ENCODE assay signal across 12 cellular contexts in the genomic region with DNA sequence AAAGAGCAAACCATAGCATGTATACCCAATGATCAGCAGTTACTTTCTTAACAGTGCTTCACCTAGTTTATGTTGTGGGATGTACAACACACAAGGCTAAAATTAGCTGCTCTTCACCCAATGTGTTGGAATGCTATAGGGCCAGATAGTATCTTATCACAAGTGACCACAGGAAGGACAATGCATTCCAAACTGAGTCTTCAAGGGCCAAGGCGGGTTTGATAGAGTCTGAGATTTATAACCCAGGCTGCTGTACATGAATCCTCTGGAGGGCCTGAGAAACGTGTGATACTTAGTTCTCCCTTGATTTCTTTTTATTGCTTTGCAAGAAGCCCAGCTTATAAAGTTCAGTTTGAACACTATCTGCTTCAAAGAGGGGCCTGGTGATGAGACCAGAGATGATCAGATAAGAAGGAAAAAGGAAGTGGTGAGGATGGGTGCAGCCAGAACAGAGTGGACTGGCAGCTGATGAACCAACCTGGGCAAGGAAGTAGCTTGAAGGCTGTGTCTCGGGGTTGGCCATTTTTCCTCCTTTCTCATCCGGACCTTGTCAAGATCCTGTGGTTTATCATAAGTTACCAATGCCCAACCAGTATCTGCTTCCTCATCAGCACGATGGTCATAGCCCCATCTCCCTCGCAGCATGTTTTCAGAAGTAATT.
DNase-seq lines count a peak whose midpoint lies in the region; ATAC-seq and TF ChIP-seq lines count a peak whose summit lies in the region.
"Had no signal": no experiment of that assay in that cellular context is flagged by ENCODE, and none has a peak within 500 bp of the region (broad histone marks: within the 10 kb centered on the region; RNA-seq: fewer than 3 reads in every experiment).

No MANE protein-coding gene starts in this region.

- DNase-seq in SK-N-SH (no peak), brain microvascular endothelial cell (peak; percentile 67), lower lobe of right lung (no peak), uterus (no peak), glutamatergic neuron (no peak)
- DNase-seq: Calu3, retina, SIG-M5 had no signal

- H3K27me3 ChIP-seq in SK-N-SH (ENCODE audit: insufficient read depth) (no peaks in the 10 kb centered on the region), brain microvascular endothelial cell (replicated peaks) (no peaks in the 10 kb centered on the region), lower lobe of right lung (ENCODE audit: low read depth) (no peaks in the 10 kb centered on the region), uterus (no peaks in the 10 kb centered on the region)

- no peak overlapping the region for H3K27ac Mint-ChIP-seq in glutamatergic neuron (ENCODE audit: unreplicated experiment)

- H3F3A ChIP-seq in SK-N-SH (replicated peaks; ENCODE audit: insufficient read depth), result peaks cover 6% of the 10 kb centered on the region

- TF ChIP-seq EP300 in SK-N-SH (IDR thresholded peaks at IDR 0.05; ENCODE audit: borderline replicate concordance in 1 of 2, low read depth in 1 of 2, low read length in 1 of 2), result no peak

- H3K4me1 ChIP-seq in SK-N-SH (ENCODE audit: control insufficient read depth in 1 of 2, insufficient read depth in 2 of 2, low read depth in 1 of 2, low read length in 1 of 2) (0 out of 4 replicates have a peak, but pooled peaks cover 0 to 5% of the 10 kb centered on the region in 2 experiments), lower lobe of right lung (peaks cover 79% of the 10 kb centered on the region), uterus (no peaks in the 10 kb centered on the region)

- in situ Hi-C loops in brain microvascular endothelial cell (cut with HindIII; ENCODE audit: low pct_ligation_motif_present, low sequenced_read_pairs), result no loop called here

- no peaks in the 10 kb centered on the region for H3K9me3 Mint-ChIP-seq in glutamatergic neuron (ENCODE audit: unreplicated experiment)

- WGBS in SK-N-SH (ENCODE audit: low lambda C conversion rate), result 15% methylated on average over 6 of the region's 6 CpGs

- H3K27me3 Mint-ChIP-seq in glutamatergic neuron (ENCODE audit: unreplicated experiment), result peaks cover 4% of the 10 kb centered on the region

- no peaks in the 10 kb centered on the region for H3K36me3 ChIP-seq in SK-N-SH (replicated peaks in 1 of 2; ENCODE audit: control insufficient read depth in 1 of 2, insufficient read depth in 2 of 2, low read length in 1 of 2)
- H3K36me3 ChIP-seq in brain microvascular endothelial cell (replicated peaks), result no peaks in the 10 kb centered on the region
- no peaks in the 10 kb centered on the region for H3K36me3 ChIP-seq in lower lobe of right lung
- H3K36me3 ChIP-seq in uterus, result no peaks in the 10 kb centered on the region

- no peaks in the 10 kb centered on the region for H3K9me2 ChIP-seq in SK-N-SH

- H3K4me3 ChIP-seq in SK-N-SH (ENCODE audit: low read depth in 2 of 2, low read length in 1 of 2), result no peak overlapping the region
- H3K4me3 ChIP-seq in brain microvascular endothelial cell (ENCODE audit: low read depth, low read length), result no peak overlapping the region
- H3K4me3 ChIP-seq in lower lobe of right lung, result no peak overlapping the region
- H3K4me3 ChIP-seq in uterus, result no peak overlapping the region

- H3K4me3 Mint-ChIP-seq in glutamatergic neuron (ENCODE audit: unreplicated experiment), result no peak overlapping the region

- H3K9me3 ChIP-seq in SK-N-SH (no peaks in the 10 kb centered on the region), lower lobe of right lung (no peaks in the 10 kb centered on the region), uterus (no peaks in the 10 kb centered on the region)

- H2AFZ ChIP-seq in SK-N-SH (ENCODE audit: low read depth), result no peak overlapping the region

- no peaks in the 10 kb centered on the region for H3K36me3 Mint-ChIP-seq in glutamatergic neuron (ENCODE audit: unreplicated experiment)

- H3K4me2 ChIP-seq in SK-N-SH, result no peak overlapping the region

- H3K4me1 Mint-ChIP-seq in glutamatergic neuron (ENCODE audit: low read depth, unreplicated experiment), result no peaks in the 10 kb centered on the region

- H4K20me1 ChIP-seq in SK-N-SH (ENCODE audit: insufficient read depth), result no peaks in the 10 kb centered on the region

- intact Hi-C loops in lower lobe of right lung (cut with DNase I), result no loop called here
- intact Hi-C loops in uterus (cut with DNase I; ENCODE audit: low total_unique reads), result no loop called here

- no peaks in the 10 kb centered on the region for H3K79me2 ChIP-seq in SK-N-SH (ENCODE audit: insufficient read depth)

- TF ChIP-seq RAD21 in SK-N-SH (IDR thresholded peaks at IDR 0.05; ENCODE audit: low read length), result no peak

- H3K27ac ChIP-seq in SK-N-SH (ENCODE audit: low read depth in 2 of 2, low read length in 1 of 2) (peak overlapping the region in 1 of 2 experiments; percentile 83; a peak in 2 of 4 replicates), brain microvascular endothelial cell (peak overlapping the region; percentile 93), lower lobe of right lung (peak overlapping the region; percentile 69), uterus (peak overlapping the region; percentile 34 to 39)
- H3K27ac ChIP-seq: HL-60 had no signal

- TF ChIP-seq CTCF in SK-N-SH (IDR thresholded peaks at IDR 0.05), result no peak
- no peak for TF ChIP-seq CTCF in brain microvascular endothelial cell (IDR thresholded peaks at IDR 0.05; ENCODE audit: low read depth, low read length, missing control alignments)
- no peak for TF ChIP-seq CTCF in lower lobe of right lung (IDR thresholded peaks at IDR 0.05)
- no peak for TF ChIP-seq CTCF in uterus (IDR thresholded peaks at IDR 0.05)
- no peak for TF ChIP-seq CTCF in glutamatergic neuron (IDR thresholded peaks at IDR 0.05; ENCODE audit: partially characterized antibody, unreplicated experiment)

- POLR2A ChIA-PET in SK-N-SH (lab: Yijun Ruan, JAX), result no interaction called here

- CTCF ChIA-PET in SK-N-SH (lab: Yijun Ruan, JAX), result no interaction called here

- H3K9ac ChIP-seq in SK-N-SH, result no peak overlapping the region

- no peak for ATAC-seq in SK-N-SH treated with all-trans-retinoic acid at 6 μM for 48 hours
- no peak for ATAC-seq in lower lobe of right lung
- ATAC-seq in GM18520 (IDR thresholded peaks at IDR 0.05; ENCODE audit: unreplicated experiment), result no peak
- ATAC-seq in GM21723 (IDR thresholded peaks at IDR 0.05; ENCODE audit: unreplicated experiment), result no peak

- no peak for TF ChIP-seq POLR2A in uterus (IDR thresholded peaks at IDR 0.05)

TF ChIP-seq in SK-N-SH, 30 proteins besides CTCF, POLR2A, EP300 and RAD21 (continues in another document):
- TF ChIP-seq, protein P1, sequence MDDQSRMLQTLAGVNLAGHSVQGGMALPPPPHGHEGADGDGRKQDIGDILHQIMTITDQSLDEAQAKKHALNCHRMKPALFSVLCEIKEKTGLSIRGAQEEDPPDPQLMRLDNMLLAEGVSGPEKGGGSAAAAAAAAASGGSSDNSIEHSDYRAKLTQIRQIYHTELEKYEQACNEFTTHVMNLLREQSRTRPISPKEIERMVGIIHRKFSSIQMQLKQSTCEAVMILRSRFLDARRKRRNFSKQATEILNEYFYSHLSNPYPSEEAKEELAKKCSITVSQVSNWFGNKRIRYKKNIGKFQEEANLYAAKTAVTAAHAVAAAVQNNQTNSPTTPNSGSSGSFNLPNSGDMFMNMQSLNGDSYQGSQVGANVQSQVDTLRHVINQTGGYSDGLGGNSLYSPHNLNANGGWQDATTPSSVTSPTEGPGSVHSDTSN (IDR thresholded peaks at IDR 0.05), result no peak
- TF ChIP-seq FOXM1 (IDR thresholded peaks at IDR 0.05; ENCODE audit: low read depth) (no peak), RXRA (IDR thresholded peaks at IDR 0.05; ENCODE audit: borderline replicate concordance, low read depth) (no peak), NRF1 (IDR thresholded peaks at IDR 0.05; ENCODE audit: low read depth, low read length) (no peak)
- TF ChIP-seq, protein P2, sequence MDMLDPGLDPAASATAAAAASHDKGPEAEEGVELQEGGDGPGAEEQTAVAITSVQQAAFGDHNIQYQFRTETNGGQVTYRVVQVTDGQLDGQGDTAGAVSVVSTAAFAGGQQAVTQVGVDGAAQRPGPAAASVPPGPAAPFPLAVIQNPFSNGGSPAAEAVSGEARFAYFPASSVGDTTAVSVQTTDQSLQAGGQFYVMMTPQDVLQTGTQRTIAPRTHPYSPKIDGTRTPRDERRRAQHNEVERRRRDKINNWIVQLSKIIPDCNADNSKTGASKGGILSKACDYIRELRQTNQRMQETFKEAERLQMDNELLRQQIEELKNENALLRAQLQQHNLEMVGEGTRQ (IDR thresholded peaks at IDR 0.05; ENCODE audit: borderline replicate concordance, low read depth, low read length), result no peak

TF ChIP-seq in SK-N-SH treated with all-trans-retinoic acid at 6 μM for 48 hours, 23 proteins besides CTCF, POLR2A, EP300 and RAD21 (continues in another document):
- no peak for TF ChIP-seq PPARA (CRISPR knock-in tag; IDR thresholded peaks at IDR 0.05; ENCODE audit: borderline replicate concordance)
- no peak for TF ChIP-seq CSDC2 (CRISPR knock-in tag; IDR thresholded peaks at IDR 0.05)
- TF ChIP-seq, protein P3, sequence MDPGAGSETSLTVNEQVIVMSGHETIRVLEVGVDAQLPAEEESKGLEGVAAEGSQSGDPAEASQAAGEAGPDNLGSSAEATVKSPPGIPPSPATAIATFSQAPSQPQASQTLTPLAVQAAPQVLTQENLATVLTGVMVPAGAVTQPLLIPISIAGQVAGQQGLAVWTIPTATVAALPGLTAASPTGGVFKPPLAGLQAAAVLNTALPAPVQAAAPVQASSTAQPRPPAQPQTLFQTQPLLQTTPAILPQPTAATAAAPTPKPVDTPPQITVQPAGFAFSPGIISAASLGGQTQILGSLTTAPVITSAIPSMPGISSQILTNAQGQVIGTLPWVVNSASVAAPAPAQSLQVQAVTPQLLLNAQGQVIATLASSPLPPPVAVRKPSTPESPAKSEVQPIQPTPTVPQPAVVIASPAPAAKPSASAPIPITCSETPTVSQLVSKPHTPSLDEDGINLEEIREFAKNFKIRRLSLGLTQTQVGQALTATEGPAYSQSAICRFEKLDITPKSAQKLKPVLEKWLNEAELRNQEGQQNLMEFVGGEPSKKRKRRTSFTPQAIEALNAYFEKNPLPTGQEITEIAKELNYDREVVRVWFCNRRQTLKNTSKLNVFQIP (CRISPR knock-in tag; IDR thresholded peaks at IDR 0.05; ENCODE audit: borderline replicate concordance, low read depth), result no peak
- no peak for TF ChIP-seq SNAI2 (CRISPR knock-in tag; IDR thresholded peaks at IDR 0.05)
- no peak for TF ChIP-seq ESRRG (CRISPR knock-in tag; IDR thresholded peaks at IDR 0.05)
- TF ChIP-seq OSR1 (CRISPR knock-in tag; IDR thresholded peaks at IDR 0.05), result no peak
- no peak for TF ChIP-seq ARNTL (CRISPR knock-in tag; IDR thresholded peaks at IDR 0.05; ENCODE audit: borderline replicate concordance, low read depth)
